10 cellular contexts compared by ENCODE assay signal in the genomic region with DNA sequence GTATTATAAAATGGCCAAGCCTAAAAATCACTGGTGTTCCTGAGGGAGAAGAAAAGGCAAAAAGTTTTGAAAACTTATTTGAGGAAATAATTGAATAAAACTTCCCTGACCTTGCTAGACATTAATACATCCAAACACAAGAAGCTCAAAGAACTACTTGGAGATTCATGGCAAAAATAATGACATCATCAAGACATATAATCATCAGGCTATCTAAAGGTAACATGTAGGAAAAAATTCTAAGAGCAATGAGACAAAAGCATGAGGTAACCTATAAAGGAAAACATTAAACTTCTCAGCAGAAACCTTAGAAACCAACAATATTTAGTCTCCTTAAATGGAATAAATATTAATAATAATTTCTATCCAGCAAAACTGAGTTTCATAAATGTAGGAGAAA.
"Had no signal": no experiment of that assay in that cellular context is flagged by ENCODE, and none has a peak within 500 bp of the region (broad histone marks: within the 10 kb centered on the region; RNA-seq: fewer than 3 reads in every experiment).

No MANE protein-coding gene starts in this region.

- H3K4me3 ChIP-seq: GM23338, K562 had no signal

- H3K27ac ChIP-seq: HL-60 had no signal

- DNase-seq: H9, HCEC 1CT, HFFc6, IMR-90, KG1 had no signal

- FAIRE-seq: H1, H54, K562 had no signal
